In the genomic region with DNA sequence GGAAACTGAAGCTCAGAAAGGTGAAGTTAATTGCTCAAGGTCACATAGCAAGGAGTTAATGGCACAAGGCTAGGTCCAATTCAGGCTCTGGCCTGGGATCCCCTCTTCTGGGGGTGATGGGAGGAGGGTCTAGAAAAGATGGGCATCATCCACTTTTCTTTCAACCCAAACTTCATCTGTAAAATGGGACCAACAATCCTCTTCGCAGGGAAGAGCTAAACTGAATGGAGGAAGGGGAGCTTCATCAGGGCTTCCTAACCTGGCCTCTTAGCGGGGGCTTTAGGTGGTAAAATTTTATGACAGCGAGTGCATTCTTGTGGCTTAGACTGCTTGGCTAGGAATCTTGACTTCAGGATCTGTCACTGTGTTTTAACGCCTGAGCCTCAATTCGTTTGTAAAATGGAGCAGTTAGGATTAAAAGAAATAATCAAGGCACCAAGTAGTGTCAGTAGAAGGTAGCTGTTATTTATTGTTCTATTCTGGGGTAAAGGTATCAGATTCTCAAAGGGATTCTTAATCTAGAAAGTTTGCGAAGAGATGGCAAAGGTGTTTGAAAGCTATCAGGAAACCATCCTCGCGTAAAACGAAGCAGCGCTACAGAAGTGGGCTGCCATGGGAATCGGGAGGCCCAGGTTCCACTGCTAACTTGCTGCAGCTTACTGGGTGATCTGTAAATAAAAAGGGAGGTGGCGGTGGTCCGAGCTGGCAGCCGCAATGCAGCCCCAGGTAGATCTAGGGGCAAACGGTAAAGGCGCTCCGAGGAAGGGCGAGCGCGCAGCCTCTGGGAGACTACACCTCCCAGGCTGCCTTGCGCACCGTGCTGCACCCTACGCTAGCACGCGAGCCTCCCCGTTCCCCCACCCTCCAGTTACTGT, we compare ENCODE assay signal across 2 cellular contexts.
TF ChIP-seq lines count a peak whose summit lies in the region.

No MANE protein-coding gene starts in this region.

TF ChIP-seq in IMR-90, 13 proteins besides CTCF, POLR2A, EP300 and RAD21:
- TF ChIP-seq, protein P1, sequence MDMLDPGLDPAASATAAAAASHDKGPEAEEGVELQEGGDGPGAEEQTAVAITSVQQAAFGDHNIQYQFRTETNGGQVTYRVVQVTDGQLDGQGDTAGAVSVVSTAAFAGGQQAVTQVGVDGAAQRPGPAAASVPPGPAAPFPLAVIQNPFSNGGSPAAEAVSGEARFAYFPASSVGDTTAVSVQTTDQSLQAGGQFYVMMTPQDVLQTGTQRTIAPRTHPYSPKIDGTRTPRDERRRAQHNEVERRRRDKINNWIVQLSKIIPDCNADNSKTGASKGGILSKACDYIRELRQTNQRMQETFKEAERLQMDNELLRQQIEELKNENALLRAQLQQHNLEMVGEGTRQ (IDR thresholded peaks at IDR 0.05; ENCODE audit: low read depth, low read length) = peak; percentile 49; the same call in 1 of the 2 replicates
- TF ChIP-seq BHLHE40 (IDR thresholded peaks at IDR 0.05; ENCODE audit: low read depth, low read length) = peak; percentile 80; the same call in 1 of the 2 replicates
- TF ChIP-seq SMC3 (IDR thresholded peaks at IDR 0.05; ENCODE audit: low read depth, low read length) = no peak

TF ChIP-seq in WTC11, 78 proteins besides CTCF, POLR2A, EP300 and RAD21 (continued from another document):
- TF ChIP-seq EMX1 (CRISPR knock-in tag; IDR thresholded peaks at IDR 0.05) = 0 out of 2 replicates have a peak, but pooled peaks have one; percentile 11
TF ChIP-seq in WTC11: peak in this region for 1.
